12 cellular contexts compared by ENCODE assay signal in the genomic region with DNA sequence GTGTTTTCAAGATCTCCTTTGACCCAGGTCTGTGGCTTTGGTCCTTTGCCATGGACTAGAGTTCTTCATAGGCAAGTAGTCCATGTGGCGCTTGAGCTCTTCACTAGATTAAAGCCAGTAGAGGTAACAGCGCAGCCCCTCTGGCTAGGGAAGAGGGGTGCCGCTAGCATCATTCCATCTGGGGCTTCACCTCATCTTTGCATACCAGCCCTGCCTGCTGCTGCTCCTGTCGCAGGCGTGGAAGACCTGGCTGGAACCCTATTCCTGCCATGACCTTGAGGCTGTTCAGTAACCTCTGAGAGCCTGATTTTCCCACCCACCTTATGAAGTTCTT.
DNase-seq lines count a peak whose midpoint lies in the region; ATAC-seq and TF ChIP-seq lines count a peak whose summit lies in the region.
"Had no signal": no experiment of that assay in that cellular context is flagged by ENCODE, and none has a peak within 500 bp of the region (broad histone marks: within the 10 kb centered on the region; RNA-seq: fewer than 3 reads in every experiment).

No MANE protein-coding gene starts in this region.

- no peak for TF ChIP-seq CTCF in heart right ventricle (IDR thresholded peaks at IDR 0.05)
- no peak for TF ChIP-seq CTCF in thyroid gland (IDR thresholded peaks at IDR 0.05)
- TF ChIP-seq CTCF in BE2C (IDR thresholded peaks at IDR 0.05; ENCODE audit: low read depth, low read length) = no peak

- peak overlapping the region; percentile 92 for H3K27ac Mint-ChIP-seq in activated T-helper 2 cell treated with anti-CD3 and anti-CD28 coated beads, Interferon-gamma antibody, Interleukin-2, Interleukin-4, amounts not matched to agents 10 μg/mL and 5 μg/mL and 100 μg/mL, durations not matched to agents 14 hours and 24 hours and 36 hours

- intact Hi-C loops in heart right ventricle (cut with DNase I) (loop anchor here in 1 of 10 donors (10.0 kb wide), 1 partner anchor 380 kb away; no protein-coding TSS in a partner anchor), left ventricle myocardium superior (cut with micrococcal nuclease) (no loop called here), thyroid gland (cut with DNase I) (no loop called here)
- intact Hi-C loops in activated T-helper 2 cell treated with anti-CD3 and anti-CD28 coated beads, Interferon-gamma antibody, Interleukin-2, Interleukin-4, amounts not matched to agents 10 μg/mL and 5 μg/mL and 100 μg/mL, durations not matched to agents 14 hours and 24 hours and 36 hours (cut with micrococcal nuclease) = no loop called here

- H3K27me3 Mint-ChIP-seq in activated T-helper 2 cell treated with anti-CD3 and anti-CD28 coated beads, Interferon-gamma antibody, Interleukin-2, Interleukin-4, amounts not matched to agents 10 μg/mL and 5 μg/mL and 100 μg/mL, durations not matched to agents 14 hours and 24 hours and 36 hours (ENCODE audit: low read depth) = no peaks in the 10 kb centered on the region

- H3K4me3 ChIP-seq in heart right ventricle (no peak overlapping the region), mesodermal cell (ENCODE audit: extremely low read depth, insufficient read depth, low read length, poor library complexity, severe bottlenecking) (no peak overlapping the region), thyroid gland (replicated peaks in 1 of 3) (no peak overlapping the region), BE2C (ENCODE audit: low read depth, low read length) (no peak overlapping the region)
- H3K4me3 ChIP-seq: breast epithelium had no signal

- ATAC-seq in heart right ventricle (no peak), left ventricle myocardium superior (no peak), HG02938 (IDR thresholded peaks at IDR 0.05; ENCODE audit: unreplicated experiment) (no peak)

- H3K9me3 ChIP-seq in heart right ventricle (no peaks in the 10 kb centered on the region), mesodermal cell (ENCODE audit: control insufficient read depth, low read length) (no peaks in the 10 kb centered on the region), thyroid gland (no peaks in the 10 kb centered on the region), BE2C (no peaks in the 10 kb centered on the region)
- H3K9me3 ChIP-seq: breast epithelium had no signal

- TF ChIP-seq POLR2A in thyroid gland (IDR thresholded peaks at IDR 0.05) = no peak

- DNase-seq in heart right ventricle (no peak), left ventricle myocardium superior (no peak), thyroid gland (no peak), BE2C (no peak), NCI-H2081 (lab: John Stamatoyannopoulos, UW) (no peak)
- DNase-seq in activated T-helper 2 cell treated with anti-CD3 and anti-CD28 coated beads, Interferon-gamma antibody, Interleukin-2, Interleukin-4, amounts not matched to agents 10 μg/mL and 5 μg/mL and 100 μg/mL, durations not matched to agents 14 hours and 24 hours and 36 hours (ENCODE audit: low spot score) = no peak
- DNase-seq: H9, NCI-H1105 had no signal

- H3K27me3 ChIP-seq in heart right ventricle = no peaks in the 10 kb centered on the region
- no peaks in the 10 kb centered on the region for H3K27me3 ChIP-seq in thyroid gland
- no peaks in the 10 kb centered on the region for H3K27me3 ChIP-seq in BE2C
- H3K27me3 ChIP-seq: breast epithelium had no signal

- peaks cover 64% of the 10 kb centered on the region for H3K4me1 Mint-ChIP-seq in activated T-helper 2 cell treated with anti-CD3 and anti-CD28 coated beads, Interferon-gamma antibody, Interleukin-2, Interleukin-4, amounts not matched to agents 10 μg/mL and 5 μg/mL and 100 μg/mL, durations not matched to agents 14 hours and 24 hours and 36 hours (ENCODE audit: low read depth)

- H3K36me3 Mint-ChIP-seq in activated T-helper 2 cell treated with anti-CD3 and anti-CD28 coated beads, Interferon-gamma antibody, Interleukin-2, Interleukin-4, amounts not matched to agents 10 μg/mL and 5 μg/mL and 100 μg/mL, durations not matched to agents 14 hours and 24 hours and 36 hours (ENCODE audit: low read depth) = peaks cover 42% of the 10 kb centered on the region

- H3K4me3 Mint-ChIP-seq in activated T-helper 2 cell treated with anti-CD3 and anti-CD28 coated beads, Interferon-gamma antibody, Interleukin-2, Interleukin-4, amounts not matched to agents 10 μg/mL and 5 μg/mL and 100 μg/mL, durations not matched to agents 14 hours and 24 hours and 36 hours (ENCODE audit: low read depth) = no peak overlapping the region
- H3K4me3 Mint-ChIP-seq: H9 had no signal

- peaks cover 0 to 61% (median 39%) of the 10 kb centered on the region in 9 donors for H3K4me1 ChIP-seq in heart right ventricle
- peaks cover 22% of the 10 kb centered on the region for H3K4me1 ChIP-seq in mesodermal cell (ENCODE audit: control insufficient read depth, insufficient read depth, low read length, poor library complexity, severe bottlenecking)
- H3K4me1 ChIP-seq in thyroid gland = peaks cover 14 to 36% of the 10 kb centered on the region in 2 donors
- peaks cover 8% of the 10 kb centered on the region for H3K4me1 ChIP-seq in BE2C
- H3K4me1 ChIP-seq: breast epithelium had no signal

- H3K27ac ChIP-seq in heart right ventricle (peak overlapping the region in 7 of 10 donors; percentile 38 to 80 (median 58)), mesodermal cell (ENCODE audit: low read depth, low read length, severe bottlenecking) (peak overlapping the region; percentile 49), thyroid gland (peak overlapping the region in 2 of 3 donors; percentile 52 to 54)
- H3K27ac ChIP-seq: parathyroid adenoma had no signal

- no peaks in the 10 kb centered on the region for H3K36me3 ChIP-seq in heart right ventricle
- peaks cover 43% of the 10 kb centered on the region for H3K36me3 ChIP-seq in mesodermal cell (ENCODE audit: control insufficient read depth, insufficient read depth, low read length)
- no peaks in the 10 kb centered on the region for H3K36me3 ChIP-seq in thyroid gland
- peaks cover 15% of the 10 kb centered on the region for H3K36me3 ChIP-seq in BE2C
- H3K36me3 ChIP-seq: breast epithelium had no signal

- no peaks in the 10 kb centered on the region for H3K9me3 Mint-ChIP-seq in activated T-helper 2 cell treated with anti-CD3 and anti-CD28 coated beads, Interferon-gamma antibody, Interleukin-2, Interleukin-4, amounts not matched to agents 10 μg/mL and 5 μg/mL and 100 μg/mL, durations not matched to agents 14 hours and 24 hours and 36 hours
- H3K9me3 Mint-ChIP-seq: H9 had no signal

- WGBS in heart right ventricle, 2 donors = 89 to 90% methylated on average over 5 of the region's 5 CpGs
- 86 to 100% methylated on average over 3 to 5 of the region's 5 CpGs for WGBS in mesodermal cell (ENCODE audit: insufficient coverage in 2 of 2), 2 experiments
- WGBS in thyroid gland, 2 donors = 93% methylated on average over 5 of the region's 5 CpGs
